In the genomic region with DNA sequence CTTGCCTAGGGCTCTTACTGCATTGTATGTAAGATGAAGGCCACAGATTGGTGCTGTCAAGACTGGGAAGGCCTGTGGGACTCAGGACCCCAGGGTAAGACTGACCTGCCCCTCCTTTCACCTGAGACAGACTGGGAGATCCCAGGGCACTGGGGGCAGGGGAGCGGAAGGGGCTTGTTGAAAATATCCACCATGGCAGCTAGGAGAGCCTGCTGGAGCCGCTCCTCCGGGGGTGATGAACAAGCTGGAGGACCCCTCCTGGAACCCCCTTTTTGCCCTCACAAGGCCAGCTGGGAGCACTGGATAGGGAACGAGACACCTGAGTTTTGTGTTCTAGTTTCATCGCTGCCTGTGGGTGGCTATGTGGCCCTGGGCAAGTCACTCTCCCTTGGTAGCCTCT, we compare ENCODE assay signal across 21 cellular contexts. TPM values are rescaled to one million over a fixed set of nuclear protein-coding genes. Genes with fewer than 3 reads are reported as not detected.
DNase-seq lines count a peak whose midpoint lies in the region; ATAC-seq and TF ChIP-seq lines count a peak whose summit lies in the region.
"Had no signal": no experiment of that assay in that cellular context is flagged by ENCODE, and none has a peak within 500 bp of the region (broad histone marks: within the 10 kb centered on the region; RNA-seq: fewer than 3 reads in every experiment).

No MANE protein-coding gene starts in this region.

- TF ChIP-seq CTCF in lung (IDR thresholded peaks at IDR 0.05; ENCODE audit: control extremely low read depth, extremely low read depth) (no peak), suprapubic skin (IDR thresholded peaks at IDR 0.05) (no peak)

- H3K36me3 ChIP-seq in lung (ENCODE audit: control insufficient read depth in 2 of 2, insufficient read depth in 2 of 2, low read length in 2 of 2) (no peaks in the 10 kb centered on the region), suprapubic skin (no peaks in the 10 kb centered on the region), SJCRH30 (no peaks in the 10 kb centered on the region)

- ATAC-seq in lung (ENCODE audit: insufficient read depth, low FRiP score): no peak
- no peak for ATAC-seq in HG03457 (IDR thresholded peaks at IDR 0.05; ENCODE audit: unreplicated experiment)
- ATAC-seq: activated naive CD8-positive, alpha-beta T cell treated with anti-CD3 and anti-CD28 coated beads, Interleukin-2, amount 50 U/mL, for 24 hours; CD8-positive, alpha-beta T cell; stimulated activated memory B cell treated with anti-CD40 and anti-IgM and Interleukin-4, amounts not matched to agents 10 μg/mL and 1 μg/mL and 100 μg/mL, for 72 hours had no signal

- H3K4me1 ChIP-seq in lung (ENCODE audit: control insufficient read depth in 2 of 2, insufficient read depth in 2 of 2, low read length in 2 of 2) (peaks cover 14 to 22% of the 10 kb centered on the region in 2 donors), suprapubic skin (peaks cover 21% of the 10 kb centered on the region), SJCRH30 (0 out of 2 replicates have a peak, but pooled peaks cover 6% of the 10 kb centered on the region)

- H3K27me3 Mint-ChIP-seq in activated CD4-positive, alpha-beta T cell treated with anti-CD3 and anti-CD28 coated beads, Interleukin-2, amount 10 ng/mL, durations not matched to agents 24 days and 14 days: no peaks in the 10 kb centered on the region
- H3K27me3 Mint-ChIP-seq in activated T-helper 2 cell treated with anti-CD3 and anti-CD28 coated beads, Interferon-gamma antibody, Interleukin-2, Interleukin-4, amounts not matched to agents 10 μg/mL and 5 μg/mL and 100 μg/mL, durations not matched to agents 14 hours and 24 hours and 36 hours (ENCODE audit: low read depth): no peaks in the 10 kb centered on the region
- H3K27me3 Mint-ChIP-seq: activated naive CD8-positive, alpha-beta T cell treated with anti-CD3 and anti-CD28 coated beads, Interleukin-2, amount 50 U/mL, for 24 hours; stimulated activated memory B cell treated with anti-CD40 and anti-IgM and Interleukin-4, amounts not matched to agents 10 μg/mL and 1 μg/mL and 100 μg/mL, for 72 hours had no signal

- WGBS in lung, 2 donors: 99 to 100% methylated on average over 5 of the region's 5 CpGs
- 96% methylated on average over 4 of the region's 5 CpGs for WGBS in suprapubic skin

- no peak for TF ChIP-seq EP300 in suprapubic skin (IDR thresholded peaks at IDR 0.05)

- H3K9me3 Mint-ChIP-seq in activated CD4-positive, alpha-beta T cell treated with anti-CD3 and anti-CD28 coated beads, Interleukin-2, amount 10 ng/mL, durations not matched to agents 24 days and 14 days: no peaks in the 10 kb centered on the region
- no peaks in the 10 kb centered on the region for H3K9me3 Mint-ChIP-seq in activated T-helper 2 cell treated with anti-CD3 and anti-CD28 coated beads, Interferon-gamma antibody, Interleukin-2, Interleukin-4, amounts not matched to agents 10 μg/mL and 5 μg/mL and 100 μg/mL, durations not matched to agents 14 hours and 24 hours and 36 hours
- H3K9me3 Mint-ChIP-seq: activated naive CD8-positive, alpha-beta T cell treated with anti-CD3 and anti-CD28 coated beads, Interleukin-2, amount 50 U/mL, for 24 hours; CD8-positive, alpha-beta T cell; immature natural killer cell; stimulated activated memory B cell treated with anti-CD40 and anti-IgM and Interleukin-4, amounts not matched to agents 10 μg/mL and 1 μg/mL and 100 μg/mL, for 72 hours had no signal

- peaks cover 22% of the 10 kb centered on the region for H3K4me1 Mint-ChIP-seq in activated CD4-positive, alpha-beta T cell treated with anti-CD3 and anti-CD28 coated beads, Interleukin-2, amount 10 ng/mL, durations not matched to agents 24 days and 14 days
- H3K4me1 Mint-ChIP-seq in activated T-helper 2 cell treated with anti-CD3 and anti-CD28 coated beads, Interferon-gamma antibody, Interleukin-2, Interleukin-4, amounts not matched to agents 10 μg/mL and 5 μg/mL and 100 μg/mL, durations not matched to agents 14 hours and 24 hours and 36 hours (ENCODE audit: low read depth): peaks cover 18% of the 10 kb centered on the region

- no peak overlapping the region for H3K4me3 Mint-ChIP-seq in activated CD4-positive, alpha-beta T cell treated with anti-CD3 and anti-CD28 coated beads, Interleukin-2, amount 10 ng/mL, durations not matched to agents 24 days and 14 days
- H3K4me3 Mint-ChIP-seq in activated T-helper 2 cell treated with anti-CD3 and anti-CD28 coated beads, Interferon-gamma antibody, Interleukin-2, Interleukin-4, amounts not matched to agents 10 μg/mL and 5 μg/mL and 100 μg/mL, durations not matched to agents 14 hours and 24 hours and 36 hours (ENCODE audit: low read depth): no peak overlapping the region
- H3K4me3 Mint-ChIP-seq: activated naive CD8-positive, alpha-beta T cell treated with anti-CD3 and anti-CD28 coated beads, Interleukin-2, amount 50 U/mL, for 24 hours; CD8-positive, alpha-beta T cell; immature natural killer cell; stimulated activated memory B cell treated with anti-CD40 and anti-IgM and Interleukin-4, amounts not matched to agents 10 μg/mL and 1 μg/mL and 100 μg/mL, for 72 hours had no signal

- H3K27ac Mint-ChIP-seq in activated CD4-positive, alpha-beta T cell treated with anti-CD3 and anti-CD28 coated beads, Interleukin-2, amount 10 ng/mL, durations not matched to agents 24 days and 14 days: no peak overlapping the region
- no peak overlapping the region for H3K27ac Mint-ChIP-seq in activated T-helper 2 cell treated with anti-CD3 and anti-CD28 coated beads, Interferon-gamma antibody, Interleukin-2, Interleukin-4, amounts not matched to agents 10 μg/mL and 5 μg/mL and 100 μg/mL, durations not matched to agents 14 hours and 24 hours and 36 hours
- H3K27ac Mint-ChIP-seq: activated naive CD8-positive, alpha-beta T cell treated with anti-CD3 and anti-CD28 coated beads, Interleukin-2, amount 50 U/mL, for 24 hours; stimulated activated memory B cell treated with anti-CD40 and anti-IgM and Interleukin-4, amounts not matched to agents 10 μg/mL and 1 μg/mL and 100 μg/mL, for 72 hours had no signal

- intact Hi-C loops in activated CD4-positive, alpha-beta T cell treated with anti-CD3 and anti-CD28 coated beads, Interleukin-2, amount 10 ng/mL, durations not matched to agents 24 days and 14 days (cut with micrococcal nuclease): no loop called here
- intact Hi-C loops in activated T-helper 2 cell treated with anti-CD3 and anti-CD28 coated beads, Interferon-gamma antibody, Interleukin-2, Interleukin-4, amounts not matched to agents 10 μg/mL and 5 μg/mL and 100 μg/mL, durations not matched to agents 14 hours and 24 hours and 36 hours (cut with micrococcal nuclease): no loop called here

- H3K9me3 ChIP-seq in lung (ENCODE audit: control insufficient read depth in 2 of 2, insufficient read depth in 1 of 2, low read length in 1 of 2) (no peaks in the 10 kb centered on the region), suprapubic skin (no peaks in the 10 kb centered on the region), SJCRH30 (replicated peaks) (no peaks in the 10 kb centered on the region)
- H3K9me3 ChIP-seq: testis had no signal

- peaks cover 21% of the 10 kb centered on the region for H3K36me3 Mint-ChIP-seq in activated CD4-positive, alpha-beta T cell treated with anti-CD3 and anti-CD28 coated beads, Interleukin-2, amount 10 ng/mL, durations not matched to agents 24 days and 14 days (ENCODE audit: low read depth)
- peaks cover 21% of the 10 kb centered on the region for H3K36me3 Mint-ChIP-seq in activated T-helper 2 cell treated with anti-CD3 and anti-CD28 coated beads, Interferon-gamma antibody, Interleukin-2, Interleukin-4, amounts not matched to agents 10 μg/mL and 5 μg/mL and 100 μg/mL, durations not matched to agents 14 hours and 24 hours and 36 hours (ENCODE audit: low read depth)
- H3K36me3 Mint-ChIP-seq: immature natural killer cell had no signal

- no peak for TF ChIP-seq POLR2A in suprapubic skin (IDR thresholded peaks at IDR 0.05)

- DNase-seq in activated CD4-positive, alpha-beta T cell treated with anti-CD3 and anti-CD28 coated beads, Interleukin-2, amount 10 ng/mL, durations not matched to agents 24 days and 14 days: peak; percentile 43
- DNase-seq in activated CD4-positive, alpha-beta T cell treated with anti-CD3 and anti-CD28 coated beads for 48 hours: no peak
- peak; percentile 7 for DNase-seq in activated T-helper 2 cell treated with anti-CD3 and anti-CD28 coated beads, Interferon-gamma antibody, Interleukin-2, Interleukin-4, amounts not matched to agents 10 μg/mL and 5 μg/mL and 100 μg/mL, durations not matched to agents 14 hours and 24 hours and 36 hours (ENCODE audit: low spot score)
- DNase-seq in lung (ENCODE audit: low spot score) (no peak), suprapubic skin (ENCODE audit: low spot score in 2 of 2) (peak; percentile 58 to 62), COR-L47 (lab: John Stamatoyannopoulos, UW) (no peak), SJCRH30 (no peak)
- DNase-seq: 8988T; activated CD4-positive, CD25-positive, alpha-beta regulatory T cell; activated gamma-delta T cell treated with Interleukin-2 at 50 U/mL for 16 hours; activated naive CD8-positive, alpha-beta T cell treated with anti-CD3 and anti-CD28 coated beads, Interleukin-2, amount 50 U/mL, for 24 hours; hippocampal formation; immature natural killer cell; NCI-H2029 treated with DMSO at 0.1 percent for 48 hours; NCI-H226; testis had no signal

- H3K27me3 ChIP-seq in lung (ENCODE audit: control insufficient read depth, insufficient read depth): no peaks in the 10 kb centered on the region
- H3K27me3 ChIP-seq in suprapubic skin: no peaks in the 10 kb centered on the region
- no peaks in the 10 kb centered on the region for H3K27me3 ChIP-seq in SJCRH30
- H3K27me3 ChIP-seq: testis had no signal

- H3K4me3 ChIP-seq in lung: no peak overlapping the region
- H3K4me3 ChIP-seq in suprapubic skin: no peak overlapping the region
- H3K4me3 ChIP-seq in SJCRH30: no peak overlapping the region
- H3K4me3 ChIP-seq: GM23248, smooth muscle cell, testis had no signal

- H3K27ac ChIP-seq in lung (ENCODE audit: low read depth in 1 of 2, low read length in 1 of 2): peak overlapping the region; percentile 58 to 70
- no peak overlapping the region for H3K27ac ChIP-seq in suprapubic skin
- no peak overlapping the region for H3K27ac ChIP-seq in SJCRH30
- H3K27ac ChIP-seq: testis had no signal

RNA-seq across cellular contexts. Expression of a gene that starts 9.2 kb away (rescaled TPM):
- 2.0 and 3.0 TPM in 2 replicates for total RNA-seq in activated CD4-positive, alpha-beta T cell treated with anti-CD3 and anti-CD28 coated beads, Interleukin-2, amount 10 ng/mL, durations not matched to agents 24 days and 14 days
- 3.2 and 4.1 TPM in 2 replicates for total RNA-seq in activated T-helper 2 cell treated with anti-CD3 and anti-CD28 coated beads, Interferon-gamma antibody, Interleukin-2, Interleukin-4, amounts not matched to agents 10 μg/mL and 5 μg/mL and 100 μg/mL, durations not matched to agents 14 hours and 24 hours and 36 hours
- 10 to 100 TPM in 1 of 2 donors, 1 to 10 TPM in 1; 3.5 to 10.9 TPM for total RNA-seq in lung
- 10 to 100 TPM; 14.2 to 18.1 TPM for polyA plus RNA-seq in lung
- total RNA-seq in suprapubic skin: 100 to 1,000 TPM in 3 of 4 donors, 10 to 100 TPM in 1; 74.4 to 143 (median 115) TPM
- total RNA-seq in SJCRH30 (2014; rRNA removed; shearing (Covaris generic)): 0.71 TPM in 2 replicates

RNA-seq across cellular contexts. Expression of a gene that starts 54.8 kb away (rescaled TPM):
- 291 and 292 TPM in 2 replicates for total RNA-seq in activated CD4-positive, alpha-beta T cell treated with anti-CD3 and anti-CD28 coated beads, Interleukin-2, amount 10 ng/mL, durations not matched to agents 24 days and 14 days
- total RNA-seq in activated T-helper 2 cell treated with anti-CD3 and anti-CD28 coated beads, Interferon-gamma antibody, Interleukin-2, Interleukin-4, amounts not matched to agents 10 μg/mL and 5 μg/mL and 100 μg/mL, durations not matched to agents 14 hours and 24 hours and 36 hours: 320 and 330 TPM in 2 replicates
- total RNA-seq in lung (100 to 1,000 TPM; 145 to 308 TPM), suprapubic skin (100 to 1,000 TPM in 3 of 4 donors, 10 to 100 TPM in 1; 100.0 to 151 (median 115) TPM)
- 100 to 1,000 TPM; 246 to 465 TPM for polyA plus RNA-seq in lung
- total RNA-seq in SJCRH30 (2014; rRNA removed; shearing (Covaris generic)): 112 and 127 TPM in 2 replicates

Comparison
In these comparisons a context has a peak if more than half of its experiments do, and no peak if none do; other contexts are left out.
1. DNase-seq: peak in activated CD4-positive, alpha-beta T cell treated with anti-CD3 and anti-CD28 coated beads, Interleukin-2, amount 10 ng/mL, durations not matched to agents 24 days and 14 days (single experiment), activated T-helper 2 cell treated with anti-CD3 and anti-CD28 coated beads, Interferon-gamma antibody, Interleukin-2, Interleukin-4, amounts not matched to agents 10 μg/mL and 5 μg/mL and 100 μg/mL, durations not matched to agents 14 hours and 24 hours and 36 hours (single experiment) and suprapubic skin (2 of 2); none in activated CD4-positive, alpha-beta T cell treated with anti-CD3 and anti-CD28 coated beads for 48 hours (single experiment), lung (single experiment), COR-L47 (single experiment) and SJCRH30 (0 of 2).
2. H3K27ac ChIP-seq: peak in lung (2 of 2); none in suprapubic skin (single experiment) and SJCRH30 (single experiment).
3. RNA of a gene that starts 9.2 kb away (total RNA-seq): 74.4 to 143 TPM in suprapubic skin; 3.5 to 10.9 TPM in lung, 3.2 to 4.1 TPM in activated T-helper 2 cell treated with anti-CD3 and anti-CD28 coated beads, Interferon-gamma antibody, Interleukin-2, Interleukin-4, amounts not matched to agents 10 μg/mL and 5 μg/mL and 100 μg/mL, durations not matched to agents 14 hours and 24 hours and 36 hours, 2.0 to 3.0 TPM in activated CD4-positive, alpha-beta T cell treated with anti-CD3 and anti-CD28 coated beads, Interleukin-2, amount 10 ng/mL, durations not matched to agents 24 days and 14 days and 0.71 TPM in SJCRH30; every median in the first group is over 4 times any median in the second.